11 cellular contexts compared by ENCODE assay signal in genomic region chr16:68436581-68436980, GRCh38. TPM values are rescaled to one million over a fixed set of nuclear protein-coding genes. Genes with fewer than 3 reads are reported as not detected.
A peak's percentile ranks its signal among the peaks of the same experiment; 100 is the strongest.
DNase-seq lines count a peak whose midpoint lies in the region; ATAC-seq and TF ChIP-seq lines count a peak whose summit lies in the region.
"Had no signal": no experiment of that assay in that cellular context is flagged by ENCODE, and none has a peak within 500 bp of the region (broad histone marks: within the 10 kb centered on the region; RNA-seq: fewer than 3 reads in every experiment).

No MANE protein-coding gene starts in this region.

- DNase-seq in KBM-7 (peak; percentile 40), WERI-Rb-1 (peak; percentile 27), mesothelial cell of epicardium (ENCODE audit: low spot score in 2 of 2, unreplicated experiment in 2 of 2) (no peak), HuH-7 (ENCODE audit: low spot score) (no peak)
- DNase-seq: activated effector memory CD4-positive, alpha-beta T cell treated with anti-CD3 and anti-CD28 coated beads, Interleukin-2, amount 50 U/mL, for 16 hours; mucosa of descending colon; NCI-H2081 treated with DMSO at 0.1 percent for 48 hours had no signal

- no peaks in the 10 kb centered on the region for H3K4me1 ChIP-seq in DOHH2 (ENCODE audit: control insufficient read depth, low read length)

- H3K4me1 Mint-ChIP-seq in mesothelial cell of epicardium = no peaks in the 10 kb centered on the region

- no peaks in the 10 kb centered on the region for H3K36me3 Mint-ChIP-seq in mesothelial cell of epicardium

- peaks cover 49% of the 10 kb centered on the region for H3K27me3 Mint-ChIP-seq in mesothelial cell of epicardium (ENCODE audit: low read depth)

- H3K9me2 ChIP-seq in DOHH2 (replicated peaks; ENCODE audit: control insufficient read depth, low read length) = no peaks in the 10 kb centered on the region

- H3K9me3 ChIP-seq in DOHH2 (ENCODE audit: control insufficient read depth, insufficient read depth, low read length) = peaks cover 11% of the 10 kb centered on the region
- H3K9me3 ChIP-seq in WERI-Rb-1 (ENCODE audit: severe bottlenecking) = peaks cover 9% of the 10 kb centered on the region
- H3K9me3 ChIP-seq: mucosa of descending colon had no signal

- no peak overlapping the region for H3K27ac Mint-ChIP-seq in mesothelial cell of epicardium
- H3K27ac Mint-ChIP-seq: dendritic cell treated with granulocyte-macrophage colony-stimulating factor and Interleukin-4, amounts not matched to agents 40 ng/mL and 50 ng/mL, for 4 days had no signal

- no peaks in the 10 kb centered on the region for H3F3A ChIP-seq in DOHH2 (ENCODE audit: control insufficient read depth, insufficient read depth)

- no peaks in the 10 kb centered on the region for H4K20me1 ChIP-seq in DOHH2 (ENCODE audit: control insufficient read depth, insufficient read depth, low read depth, low read length)

- ATAC-seq in GM21825 (IDR thresholded peaks at IDR 0.05; ENCODE audit: unreplicated experiment) = no peak
- no peak for ATAC-seq in HG02588 (IDR thresholded peaks at IDR 0.05; ENCODE audit: unreplicated experiment)
- ATAC-seq: mucosa of descending colon had no signal

- H3K36me3 ChIP-seq in DOHH2 (ENCODE audit: control insufficient read depth, low read length) (no peaks in the 10 kb centered on the region), WERI-Rb-1 (no peaks in the 10 kb centered on the region)

- H3K79me2 ChIP-seq in DOHH2 (ENCODE audit: control insufficient read depth, low read length) = no peaks in the 10 kb centered on the region

- H3K4me3 ChIP-seq in DOHH2 (ENCODE audit: low read length) (no peak overlapping the region), WERI-Rb-1 (ENCODE audit: low read depth, low read length) (no peak overlapping the region)
- H3K4me3 ChIP-seq: mucosa of descending colon had no signal

- H3K27me3 ChIP-seq in DOHH2 (ENCODE audit: control insufficient read depth, low read length) = peaks cover 12% of the 10 kb centered on the region
- no peaks in the 10 kb centered on the region for H3K27me3 ChIP-seq in WERI-Rb-1 (ENCODE audit: insufficient read depth, low read depth, severe bottlenecking)

- TF ChIP-seq CTCF in DOHH2 (IDR thresholded peaks at IDR 0.05; ENCODE audit: low read depth, low read length, poor library complexity, severe bottlenecking) (peak; percentile 64), WERI-Rb-1 (IDR thresholded peaks at IDR 0.05; ENCODE audit: low read depth, low read length) (peak; percentile 57), mesothelial cell of epicardium (IDR thresholded peaks at IDR 0.05; ENCODE audit: unreplicated experiment) (peak; percentile 28)

- no peak overlapping the region for H3K4me3 Mint-ChIP-seq in mesothelial cell of epicardium
- H3K4me3 Mint-ChIP-seq: dendritic cell treated with granulocyte-macrophage colony-stimulating factor and Interleukin-4, amounts not matched to agents 40 ng/mL and 50 ng/mL, for 4 days had no signal

- no peak overlapping the region for H3K4me2 ChIP-seq in DOHH2 (ENCODE audit: low read length)

- in situ Hi-C loops in KBM-7 (cut with MboI; ENCODE audit: low pct_unique_long_range_greater_than_20kb, low sequenced_read_pairs) = no loop called here

- H3K9me3 Mint-ChIP-seq in mesothelial cell of epicardium = peaks cover 6% of the 10 kb centered on the region

- H3K27ac ChIP-seq in DOHH2 (ENCODE audit: low read depth, low read length) (no peak overlapping the region), WERI-Rb-1 (no peak overlapping the region)

RNA-seq across cellular contexts. Expression of gene SMPD3, which starts 11.7 kb away (rescaled TPM):
- 0.14 to 0.20 TPM (median 0.18 TPM) in 3 replicates for total RNA-seq in mesothelial cell of epicardium

Comparison
In these comparisons a context has a peak if more than half of its experiments do, and no peak if none do; other contexts are left out.
1. DNase-seq: peak in KBM-7 (single experiment) and WERI-Rb-1 (single experiment); none in mesothelial cell of epicardium (0 of 2) and HuH-7 (single experiment).
2. Peak in every context shown above with its lines, with median percentiles within 50 percentile points of each other: CTCF ChIP-seq.